Comparison of ENCODE assay signal across 1 cellular context in the genomic region with DNA sequence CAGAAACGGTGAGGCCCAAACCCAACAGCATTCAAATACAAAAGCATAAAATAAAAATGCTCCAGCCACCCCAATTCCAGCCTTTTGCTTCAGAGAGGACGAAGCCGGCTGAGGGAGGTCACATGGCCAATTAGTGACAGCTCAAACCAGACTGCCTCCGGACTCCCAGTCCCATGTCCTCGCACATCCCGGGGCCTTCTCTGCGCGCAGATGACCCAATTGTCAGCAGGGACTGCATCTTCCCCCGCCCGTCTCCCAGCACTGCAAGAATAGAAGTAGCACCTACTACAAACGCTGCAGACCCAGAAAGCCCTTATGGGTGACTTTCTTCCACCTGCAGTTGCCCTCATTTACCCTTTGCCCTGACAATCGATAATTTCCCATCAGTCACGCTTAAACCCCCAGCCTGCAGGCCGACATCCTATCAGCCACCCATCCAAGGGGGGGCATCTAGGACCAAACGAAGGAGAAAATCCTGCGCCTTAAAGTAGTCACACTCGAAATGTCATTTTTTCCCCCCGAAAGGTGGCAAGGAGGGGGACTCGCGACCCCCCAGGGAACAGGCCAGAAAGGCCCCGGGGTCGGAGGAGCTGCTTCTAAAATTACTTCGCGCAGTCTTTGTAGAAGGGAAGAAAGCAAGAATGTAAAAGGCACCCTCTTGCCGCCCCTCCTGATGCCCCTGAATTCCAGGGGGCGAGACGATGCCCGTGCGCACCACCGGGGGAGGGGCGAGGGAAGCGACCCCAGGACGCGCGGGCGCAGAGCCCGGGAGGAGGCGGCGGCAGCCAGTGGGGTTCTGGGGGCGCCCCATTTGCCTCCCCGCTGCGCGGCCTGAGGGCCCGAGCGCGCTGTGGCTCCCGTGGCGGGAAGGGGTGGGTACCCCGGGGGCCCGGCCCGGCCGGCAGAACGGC.
A peak's percentile ranks its signal among the peaks of the same experiment; 100 is the strongest.
TF ChIP-seq lines count a peak whose summit lies in the region.

No MANE protein-coding gene starts in this region.

TF ChIP-seq in HepG2, 621 proteins besides CTCF, POLR2A, EP300 and RAD21 (continued from another document and continues in another):
- TF ChIP-seq, protein P1, sequence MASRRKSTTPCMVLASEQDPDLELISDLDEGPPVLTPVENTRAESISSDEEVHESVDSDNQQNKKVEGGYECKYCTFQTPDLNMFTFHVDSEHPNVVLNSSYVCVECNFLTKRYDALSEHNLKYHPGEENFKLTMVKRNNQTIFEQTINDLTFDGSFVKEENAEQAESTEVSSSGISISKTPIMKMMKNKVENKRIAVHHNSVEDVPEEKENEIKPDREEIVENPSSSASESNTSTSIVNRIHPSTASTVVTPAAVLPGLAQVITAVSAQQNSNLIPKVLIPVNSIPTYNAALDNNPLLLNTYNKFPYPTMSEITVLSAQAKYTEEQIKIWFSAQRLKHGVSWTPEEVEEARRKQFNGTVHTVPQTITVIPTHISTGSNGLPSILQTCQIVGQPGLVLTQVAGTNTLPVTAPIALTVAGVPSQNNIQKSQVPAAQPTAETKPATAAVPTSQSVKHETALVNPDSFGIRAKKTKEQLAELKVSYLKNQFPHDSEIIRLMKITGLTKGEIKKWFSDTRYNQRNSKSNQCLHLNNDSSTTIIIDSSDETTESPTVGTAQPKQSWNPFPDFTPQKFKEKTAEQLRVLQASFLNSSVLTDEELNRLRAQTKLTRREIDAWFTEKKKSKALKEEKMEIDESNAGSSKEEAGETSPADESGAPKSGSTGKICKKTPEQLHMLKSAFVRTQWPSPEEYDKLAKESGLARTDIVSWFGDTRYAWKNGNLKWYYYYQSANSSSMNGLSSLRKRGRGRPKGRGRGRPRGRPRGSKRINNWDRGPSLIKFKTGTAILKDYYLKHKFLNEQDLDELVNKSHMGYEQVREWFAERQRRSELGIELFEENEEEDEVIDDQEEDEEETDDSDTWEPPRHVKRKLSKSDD (CRISPR knock-in tag; IDR thresholded peaks at IDR 0.05; ENCODE audit: low read depth): no peak; the same call in none of the 2 replicates
- TF ChIP-seq SALL1 (CRISPR knock-in tag; IDR thresholded peaks at IDR 0.05) (peak; percentile 82), FOXP1 (IDR thresholded peaks at IDR 0.05) (no peak), FOXP1 (CRISPR knock-in tag; IDR thresholded peaks at IDR 0.05) (peak; percentile 9; the same call in 1 of the 2 replicates), SMARCC2 (IDR thresholded peaks at IDR 0.05) (no peak), SATB2 (CRISPR knock-in tag; IDR thresholded peaks at IDR 0.05) (peak; percentile 50; the same call in 1 of the 2 replicates), ZNF713 (CRISPR knock-in tag; IDR thresholded peaks at IDR 0.05) (peak; percentile 57; the same call in 1 of the 2 replicates), TSC22D2 (CRISPR knock-in tag; IDR thresholded peaks at IDR 0.05; ENCODE audit: borderline replicate concordance) (no peak), JUND (CRISPR knock-in tag; IDR thresholded peaks at IDR 0.05) (0 out of 2 replicates have a peak, but pooled peaks have one; percentile 40), ZNF256 (CRISPR knock-in tag; conservative IDR thresholded peaks at IDR 0.05) (no peak; the same call in 1 of the 2 replicates), CREM (IDR thresholded peaks at IDR 0.05) (no peak), CREM (CRISPR knock-in tag; IDR thresholded peaks at IDR 0.05) (no peak), KAT8 (CRISPR knock-in tag; IDR thresholded peaks at IDR 0.05) (peak; percentile 68), TCF7 (IDR thresholded peaks at IDR 0.05; ENCODE audit: low read depth) (no peak; the same call in 1 of the 2 replicates), ZNF75D (CRISPR knock-in tag; IDR thresholded peaks at IDR 0.05; ENCODE audit: borderline replicate concordance) (no peak), TEAD2 (CRISPR knock-in tag; IDR thresholded peaks at IDR 0.05) (no peak), PAX8 (CRISPR knock-in tag; IDR thresholded peaks at IDR 0.05; ENCODE audit: borderline replicate concordance) (peak; percentile 33; the same call in 1 of the 2 replicates), SYNCRIP (IDR thresholded peaks at IDR 0.05; ENCODE audit: insufficient read depth, low read depth, low read length) (no peak), HNRNPL (IDR thresholded peaks at IDR 0.05; ENCODE audit: low read depth, low read length) (0 out of 2 replicates have a peak, but pooled peaks have one; percentile 42), ZZZ3 (CRISPR knock-in tag; IDR thresholded peaks at IDR 0.05; ENCODE audit: borderline replicate concordance) (no peak), LCORL (IDR thresholded peaks at IDR 0.05) (no peak), LCORL (CRISPR knock-in tag; IDR thresholded peaks at IDR 0.05) (peak; percentile 91), ZNF556 (CRISPR knock-in tag; IDR thresholded peaks at IDR 0.05; ENCODE audit: borderline replicate concordance) (no peak), ZNF607 (CRISPR knock-in tag; IDR thresholded peaks at IDR 0.05; ENCODE audit: borderline replicate concordance) (peak; percentile 32; the same call in 1 of the 2 replicates), SPEN (CRISPR knock-in tag; IDR thresholded peaks at IDR 0.05; ENCODE audit: low read depth) (peak; percentile 68), ZNF768 (CRISPR knock-in tag; IDR thresholded peaks at IDR 0.05) (peak; percentile 66; the same call in 1 of the 2 replicates), ZMYM2 (CRISPR knock-in tag; IDR thresholded peaks at IDR 0.05) (no peak)
- TF ChIP-seq, protein P2, sequence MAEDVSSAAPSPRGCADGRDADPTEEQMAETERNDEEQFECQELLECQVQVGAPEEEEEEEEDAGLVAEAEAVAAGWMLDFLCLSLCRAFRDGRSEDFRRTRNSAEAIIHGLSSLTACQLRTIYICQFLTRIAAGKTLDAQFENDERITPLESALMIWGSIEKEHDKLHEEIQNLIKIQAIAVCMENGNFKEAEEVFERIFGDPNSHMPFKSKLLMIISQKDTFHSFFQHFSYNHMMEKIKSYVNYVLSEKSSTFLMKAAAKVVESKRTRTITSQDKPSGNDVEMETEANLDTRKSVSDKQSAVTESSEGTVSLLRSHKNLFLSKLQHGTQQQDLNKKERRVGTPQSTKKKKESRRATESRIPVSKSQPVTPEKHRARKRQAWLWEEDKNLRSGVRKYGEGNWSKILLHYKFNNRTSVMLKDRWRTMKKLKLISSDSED (CRISPR knock-in tag; IDR thresholded peaks at IDR 0.05): no peak
- TF ChIP-seq, protein P3, sequence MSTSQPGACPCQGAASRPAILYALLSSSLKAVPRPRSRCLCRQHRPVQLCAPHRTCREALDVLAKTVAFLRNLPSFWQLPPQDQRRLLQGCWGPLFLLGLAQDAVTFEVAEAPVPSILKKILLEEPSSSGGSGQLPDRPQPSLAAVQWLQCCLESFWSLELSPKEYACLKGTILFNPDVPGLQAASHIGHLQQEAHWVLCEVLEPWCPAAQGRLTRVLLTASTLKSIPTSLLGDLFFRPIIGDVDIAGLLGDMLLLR (CRISPR knock-in tag; IDR thresholded peaks at IDR 0.05): no peak
- TF ChIP-seq, protein P4, sequence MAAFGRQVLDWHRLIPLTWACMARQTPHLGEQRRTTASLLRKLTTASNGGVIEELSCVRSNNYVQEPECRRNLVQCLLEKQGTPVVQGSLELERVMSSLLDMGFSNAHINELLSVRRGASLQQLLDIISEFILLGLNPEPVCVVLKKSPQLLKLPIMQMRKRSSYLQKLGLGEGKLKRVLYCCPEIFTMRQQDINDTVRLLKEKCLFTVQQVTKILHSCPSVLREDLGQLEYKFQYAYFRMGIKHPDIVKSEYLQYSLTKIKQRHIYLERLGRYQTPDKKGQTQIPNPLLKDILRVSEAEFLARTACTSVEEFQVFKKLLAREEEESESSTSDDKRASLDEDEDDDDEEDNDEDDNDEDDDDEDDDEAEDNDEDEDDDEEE (CRISPR knock-in tag; IDR thresholded peaks at IDR 0.05): no peak; the same call in 1 of the 2 replicates
- TF ChIP-seq, protein P5, sequence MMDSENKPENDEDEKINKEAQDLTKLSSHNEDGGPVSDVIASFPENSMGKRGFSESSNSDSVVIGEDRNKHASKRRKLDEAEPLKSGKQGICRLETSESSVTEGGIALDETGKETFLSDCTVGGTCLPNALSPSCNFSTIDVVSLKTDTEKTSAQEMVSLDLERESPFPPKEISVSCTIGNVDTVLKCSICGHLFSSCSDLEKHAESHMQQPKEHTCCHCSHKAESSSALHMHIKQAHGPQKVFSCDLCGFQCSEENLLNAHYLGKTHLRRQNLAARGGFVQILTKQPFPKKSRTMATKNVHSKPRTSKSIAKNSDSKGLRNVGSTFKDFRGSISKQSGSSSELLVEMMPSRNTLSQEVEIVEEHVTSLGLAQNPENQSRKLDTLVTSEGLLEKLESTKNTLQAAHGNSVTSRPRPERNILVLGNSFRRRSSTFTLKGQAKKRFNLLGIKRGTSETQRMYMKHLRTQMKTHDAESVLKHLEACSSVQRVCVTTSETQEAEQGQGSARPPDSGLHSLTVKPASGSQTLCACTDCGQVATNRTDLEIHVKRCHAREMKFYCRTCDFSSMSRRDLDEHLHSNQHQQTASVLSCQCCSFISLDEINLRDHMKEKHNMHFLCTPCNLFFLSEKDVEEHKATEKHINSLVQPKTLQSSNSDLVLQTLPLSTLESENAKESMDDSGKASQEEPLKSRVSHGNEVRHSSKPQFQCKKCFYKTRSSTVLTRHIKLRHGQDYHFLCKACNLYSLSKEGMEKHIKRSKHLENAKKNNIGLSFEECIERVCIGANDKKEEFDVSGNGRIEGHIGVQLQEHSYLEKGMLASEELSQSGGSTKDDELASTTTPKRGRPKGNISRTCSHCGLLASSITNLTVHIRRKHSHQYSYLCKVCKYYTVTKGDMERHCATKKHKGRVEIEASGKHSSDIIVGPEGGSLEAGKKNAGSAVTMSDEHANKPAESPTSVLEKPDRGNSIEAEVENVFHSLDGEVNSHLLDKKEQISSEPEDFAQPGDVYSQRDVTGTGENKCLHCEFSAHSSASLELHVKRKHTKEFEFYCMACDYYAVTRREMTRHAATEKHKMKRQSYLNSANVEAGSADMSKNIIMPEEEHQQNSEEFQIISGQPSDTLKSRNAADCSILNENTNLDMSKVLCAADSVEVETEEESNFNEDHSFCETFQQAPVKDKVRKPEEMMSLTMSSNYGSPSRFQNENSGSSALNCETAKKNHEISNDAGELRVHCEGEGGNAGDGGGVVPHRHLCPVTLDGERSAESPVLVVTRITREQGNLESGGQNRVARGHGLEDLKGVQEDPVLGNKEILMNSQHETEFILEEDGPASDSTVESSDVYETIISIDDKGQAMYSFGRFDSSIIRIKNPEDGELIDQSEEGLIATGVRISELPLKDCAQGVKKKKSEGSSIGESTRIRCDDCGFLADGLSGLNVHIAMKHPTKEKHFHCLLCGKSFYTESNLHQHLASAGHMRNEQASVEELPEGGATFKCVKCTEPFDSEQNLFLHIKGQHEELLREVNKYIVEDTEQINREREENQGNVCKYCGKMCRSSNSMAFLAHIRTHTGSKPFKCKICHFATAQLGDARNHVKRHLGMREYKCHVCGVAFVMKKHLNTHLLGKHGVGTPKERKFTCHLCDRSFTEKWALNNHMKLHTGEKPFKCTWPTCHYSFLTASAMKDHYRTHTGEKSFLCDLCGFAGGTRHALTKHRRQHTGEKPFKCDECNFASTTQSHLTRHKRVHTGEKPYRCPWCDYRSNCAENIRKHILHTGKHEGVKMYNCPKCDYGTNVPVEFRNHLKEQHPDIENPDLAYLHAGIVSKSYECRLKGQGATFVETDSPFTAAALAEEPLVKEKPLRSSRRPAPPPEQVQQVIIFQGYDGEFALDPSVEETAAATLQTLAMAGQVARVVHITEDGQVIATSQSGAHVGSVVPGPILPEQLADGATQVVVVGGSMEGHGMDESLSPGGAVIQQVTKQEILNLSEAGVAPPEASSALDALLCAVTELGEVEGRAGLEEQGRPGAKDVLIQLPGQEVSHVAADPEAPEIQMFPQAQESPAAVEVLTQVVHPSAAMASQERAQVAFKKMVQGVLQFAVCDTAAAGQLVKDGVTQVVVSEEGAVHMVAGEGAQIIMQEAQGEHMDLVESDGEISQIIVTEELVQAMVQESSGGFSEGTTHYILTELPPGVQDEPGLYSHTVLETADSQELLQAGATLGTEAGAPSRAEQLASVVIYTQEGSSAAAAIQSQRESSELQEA (CRISPR knock-in tag; IDR thresholded peaks at IDR 0.05; ENCODE audit: not compliant biosample characterization): no peak
- TF ChIP-seq, protein P6, sequence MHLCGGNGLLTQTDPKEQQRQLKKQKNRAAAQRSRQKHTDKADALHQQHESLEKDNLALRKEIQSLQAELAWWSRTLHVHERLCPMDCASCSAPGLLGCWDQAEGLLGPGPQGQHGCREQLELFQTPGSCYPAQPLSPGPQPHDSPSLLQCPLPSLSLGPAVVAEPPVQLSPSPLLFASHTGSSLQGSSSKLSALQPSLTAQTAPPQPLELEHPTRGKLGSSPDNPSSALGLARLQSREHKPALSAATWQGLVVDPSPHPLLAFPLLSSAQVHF (CRISPR knock-in tag; IDR thresholded peaks at IDR 0.05): no peak
- TF ChIP-seq, protein P7, sequence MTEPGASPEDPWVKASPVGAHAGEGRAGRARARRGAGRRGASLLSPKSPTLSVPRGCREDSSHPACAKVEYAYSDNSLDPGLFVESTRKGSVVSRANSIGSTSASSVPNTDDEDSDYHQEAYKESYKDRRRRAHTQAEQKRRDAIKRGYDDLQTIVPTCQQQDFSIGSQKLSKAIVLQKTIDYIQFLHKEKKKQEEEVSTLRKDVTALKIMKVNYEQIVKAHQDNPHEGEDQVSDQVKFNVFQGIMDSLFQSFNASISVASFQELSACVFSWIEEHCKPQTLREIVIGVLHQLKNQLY (CRISPR knock-in tag; IDR thresholded peaks at IDR 0.05): peak; percentile 12; the same call in 1 of the 2 replicates
- TF ChIP-seq, protein P8, sequence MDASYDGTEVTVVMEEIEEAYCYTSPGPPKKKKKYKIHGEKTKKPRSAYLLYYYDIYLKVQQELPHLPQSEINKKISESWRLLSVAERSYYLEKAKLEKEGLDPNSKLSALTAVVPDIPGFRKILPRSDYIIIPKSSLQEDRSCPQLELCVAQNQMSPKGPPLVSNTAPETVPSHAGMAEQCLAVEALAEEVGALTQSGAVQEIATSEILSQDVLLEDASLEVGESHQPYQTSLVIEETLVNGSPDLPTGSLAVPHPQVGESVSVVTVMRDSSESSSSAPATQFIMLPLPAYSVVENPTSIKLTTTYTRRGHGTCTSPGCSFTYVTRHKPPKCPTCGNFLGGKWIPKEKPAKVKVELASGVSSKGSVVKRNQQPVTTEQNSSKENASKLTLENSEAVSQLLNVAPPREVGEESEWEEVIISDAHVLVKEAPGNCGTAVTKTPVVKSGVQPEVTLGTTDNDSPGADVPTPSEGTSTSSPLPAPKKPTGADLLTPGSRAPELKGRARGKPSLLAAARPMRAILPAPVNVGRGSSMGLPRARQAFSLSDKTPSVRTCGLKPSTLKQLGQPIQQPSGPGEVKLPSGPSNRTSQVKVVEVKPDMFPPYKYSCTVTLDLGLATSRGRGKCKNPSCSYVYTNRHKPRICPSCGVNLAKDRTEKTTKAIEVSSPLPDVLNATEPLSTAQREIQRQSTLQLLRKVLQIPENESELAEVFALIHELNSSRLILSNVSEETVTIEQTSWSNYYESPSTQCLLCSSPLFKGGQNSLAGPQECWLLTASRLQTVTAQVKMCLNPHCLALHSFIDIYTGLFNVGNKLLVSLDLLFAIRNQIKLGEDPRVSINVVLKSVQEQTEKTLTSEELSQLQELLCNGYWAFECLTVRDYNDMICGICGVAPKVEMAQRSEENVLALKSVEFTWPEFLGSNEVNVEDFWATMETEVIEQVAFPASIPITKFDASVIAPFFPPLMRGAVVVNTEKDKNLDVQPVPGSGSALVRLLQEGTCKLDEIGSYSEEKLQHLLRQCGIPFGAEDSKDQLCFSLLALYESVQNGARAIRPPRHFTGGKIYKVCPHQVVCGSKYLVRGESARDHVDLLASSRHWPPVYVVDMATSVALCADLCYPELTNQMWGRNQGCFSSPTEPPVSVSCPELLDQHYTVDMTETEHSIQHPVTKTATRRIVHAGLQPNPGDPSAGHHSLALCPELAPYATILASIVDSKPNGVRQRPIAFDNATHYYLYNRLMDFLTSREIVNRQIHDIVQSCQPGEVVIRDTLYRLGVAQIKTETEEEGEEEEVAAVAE (CRISPR knock-in tag; IDR thresholded peaks at IDR 0.05; ENCODE audit: borderline replicate concordance): no peak; the same call in 1 of the 2 replicates
